ENCODE assay signal across 8 cellular contexts in genomic region chr5:72244862-72245371, GRCh38.
DNase-seq lines count a peak whose midpoint lies in the region; ATAC-seq lines count a peak whose summit lies in the region.

No MANE protein-coding gene starts in this region.

- peaks cover 31% of the 10 kb centered on the region for H3K4me1 Mint-ChIP-seq in activated T-cell treated with anti-CD3 and anti-CD28 coated beads, Interleukin-2, amount 50 U/mL, for 24 hours (ENCODE audit: low read depth)

- no peak overlapping the region for H3K4me3 Mint-ChIP-seq in activated T-cell treated with anti-CD3 and anti-CD28 coated beads, Interleukin-2, amount 50 U/mL, for 24 hours

- H3K9me3 Mint-ChIP-seq in activated T-cell treated with anti-CD3 and anti-CD28 coated beads, Interleukin-2, amount 50 U/mL, for 24 hours: no peaks in the 10 kb centered on the region

- H3K27me3 Mint-ChIP-seq in activated T-cell treated with anti-CD3 and anti-CD28 coated beads, Interleukin-2, amount 50 U/mL, for 24 hours: no peaks in the 10 kb centered on the region

- peaks cover 53% of the 10 kb centered on the region for H3K36me3 Mint-ChIP-seq in activated T-cell treated with anti-CD3 and anti-CD28 coated beads, Interleukin-2, amount 50 U/mL, for 24 hours (ENCODE audit: low read depth)

- intact Hi-C loops in sciatic nerve (cut with DNase I): no loop called here

- DNase-seq in GM03348 (ENCODE audit: low spot score) (peak; percentile 43), HPDE6-E6E7 (ENCODE audit: extremely low spot score) (peak; percentile 17), SW480 (ENCODE audit: low spot score) (peak; percentile 58), germinal center (ENCODE audit: low spot score) (peak; percentile 3), sciatic nerve (ENCODE audit: low spot score) (no peak), cortex of kidney (lab: John Stamatoyannopoulos, UW) (no peak)
- no peak for DNase-seq in activated T-cell treated with anti-CD3 and anti-CD28 coated beads, Interleukin-2, amount 50 U/mL, for 24 hours

- ATAC-seq in GM21447 (IDR thresholded peaks at IDR 0.05; ENCODE audit: unreplicated experiment): peak; percentile 87
- peak; percentile 64 for ATAC-seq in sciatic nerve

- H3K27ac Mint-ChIP-seq in activated T-cell treated with anti-CD3 and anti-CD28 coated beads, Interleukin-2, amount 50 U/mL, for 24 hours: no peak overlapping the region

Comparison
In these comparisons a context has a peak if more than half of its experiments do, and no peak if none do; other contexts are left out.
1. DNase-seq: peak in GM03348 (single experiment), HPDE6-E6E7 (single experiment), SW480 (single experiment) and germinal center (single experiment); none in sciatic nerve (single experiment), activated T-cell treated with anti-CD3 and anti-CD28 coated beads, Interleukin-2, amount 50 U/mL, for 24 hours (single experiment) and cortex of kidney (single experiment).